29 cellular contexts compared by ENCODE assay signal in genomic region chr20:62597416-62598115, GRCh38. TPM values are rescaled to one million over a fixed set of nuclear protein-coding genes. Genes with fewer than 3 reads are reported as not detected.
"Had no signal": no experiment of that assay in that cellular context is flagged by ENCODE, and none has a peak within 500 bp of the region (broad histone marks: within the 10 kb centered on the region; RNA-seq: fewer than 3 reads in every experiment).

No MANE protein-coding gene starts in this region.

- H3K4me1 ChIP-seq: tibial artery had no signal

- H3K27me3 ChIP-seq: ovary had no signal

- ATAC-seq: stimulated activated naive B cell treated with anti-CD40 and anti-IgM and Interleukin-4, amounts not matched to agents 10 μg/mL and 1 μg/mL and 100 μg/mL, for 72 hours; T-helper 17 cell had no signal

- H3K36me3 Mint-ChIP-seq: activated CD4-positive, alpha-beta memory T cell treated with anti-CD3 and anti-CD28 coated beads for 36 hours; activated naive CD8-positive, alpha-beta T cell treated with anti-CD3 and anti-CD28 coated beads for 36 hours; naive B cell; stimulated activated naive B cell treated with anti-CD40 and anti-IgM and Interleukin-4, amounts not matched to agents 10 μg/mL and 1 μg/mL and 100 μg/mL, for 72 hours had no signal

- H3K9me3 ChIP-seq: ovary, sigmoid colon, suprapubic skin, tibial artery had no signal

- H3K27ac Mint-ChIP-seq: activated CD4-positive, alpha-beta memory T cell treated with anti-CD3 and anti-CD28 coated beads for 36 hours; activated CD4-positive, alpha-beta T cell treated with anti-CD3 and anti-CD28 coated beads, Interleukin-2, amount 10 ng/mL, durations not matched to agents 24 days and 14 days; activated naive CD4-positive, alpha-beta T cell treated with anti-CD3 and anti-CD28 coated beads for 36 hours; activated naive CD8-positive, alpha-beta T cell treated with anti-CD3 and anti-CD28 coated beads for 36 hours; activated T-helper 1 cell treated with anti-CD3 and anti-CD28 coated beads, Interleukin-12 subunit alpha, Interleukin-12 subunit beta, Interleukin-2, Interleukin-4 antibody, amounts not matched to agents 30 ng/mL and 10 ng/mL and 1 ng/mL, durations not matched to agents 14 hours and 24 hours and 36 hours; nephron progenitor cell; progenitor cell of endocrine pancreas; stimulated activated naive B cell treated with anti-CD40 and anti-IgM and Interleukin-4, amounts not matched to agents 10 μg/mL and 1 μg/mL and 100 μg/mL, for 72 hours; T-helper 17 cell had no signal

- H3K27ac ChIP-seq: ovary, sigmoid colon, suprapubic skin, tibial artery, WERI-Rb-1 had no signal

- FAIRE-seq: endothelial cell of umbilical vein, islet of Langerhans, urothelium cell line had no signal

- DNase-seq: activated CD4-positive, alpha-beta memory T cell treated with anti-CD3 and anti-CD28 coated beads for 36 hours; activated CD4-positive, alpha-beta T cell treated with anti-CD3 and anti-CD28 coated beads, Interleukin-2, amount 10 ng/mL, durations not matched to agents 24 days and 14 days; activated CD4-positive, CD25-positive, alpha-beta regulatory T cell treated with anti-CD3 and anti-CD28 coated beads, Interleukin-2, amount 50 U/mL, for 72 hours; activated CD8-positive, alpha-beta memory T cell treated with anti-CD3 and anti-CD28 coated beads, Interleukin-2, amount 50 U/mL, for 4 hours; activated effector memory CD4-positive, alpha-beta T cell treated with anti-CD3 and anti-CD28 coated beads, Interleukin-2, amount 50 U/mL, for 16 hours; activated naive CD4-positive, alpha-beta T cell treated with anti-CD3 and anti-CD28 coated beads for 36 hours; activated naive CD8-positive, alpha-beta T cell treated with anti-CD3 and anti-CD28 coated beads for 36 hours; activated T-cell treated with anti-CD3 and anti-CD28 coated beads, Interleukin-2, amount 50 U/mL, for 1 hour; amniotic stem cell; central memory CD4-positive, alpha-beta T cell; mammary epithelial cell; naive B cell; nephron progenitor cell; ovary; sigmoid colon; stimulated activated CD4-positive, alpha-beta T cell treated with anti-CD3 and anti-CD28 coated beads, Interleukin-15, amount 100 ng/mL, for 24 hours; stimulated activated CD4-positive, alpha-beta T cell treated with anti-CD3 and anti-CD28 coated beads, Interleukin-2, amount 100 ng/mL, for 24 hours; stimulated activated naive B cell treated with anti-CD40 and anti-IgM and Interleukin-4, amounts not matched to agents 10 μg/mL and 1 μg/mL and 100 μg/mL, for 72 hours; T-helper 17 cell; T1000; tibial artery; WERI-Rb-1 had no signal

- H3K36me3 ChIP-seq: ovary, sigmoid colon, suprapubic skin, tibial artery, WERI-Rb-1 had no signal

- H3K9me3 Mint-ChIP-seq: activated CD4-positive, alpha-beta memory T cell treated with anti-CD3 and anti-CD28 coated beads for 36 hours; activated CD4-positive, alpha-beta T cell treated with anti-CD3 and anti-CD28 coated beads, Interleukin-2, amount 10 ng/mL, durations not matched to agents 24 days and 14 days; activated naive CD4-positive, alpha-beta T cell treated with anti-CD3 and anti-CD28 coated beads for 36 hours; activated naive CD8-positive, alpha-beta T cell treated with anti-CD3 and anti-CD28 coated beads for 36 hours; activated T-helper 1 cell treated with anti-CD3 and anti-CD28 coated beads, Interleukin-12 subunit alpha, Interleukin-12 subunit beta, Interleukin-2, Interleukin-4 antibody, amounts not matched to agents 30 ng/mL and 10 ng/mL and 1 ng/mL, durations not matched to agents 14 hours and 24 hours and 36 hours; nephron progenitor cell; stimulated activated naive B cell treated with anti-CD40 and anti-IgM and Interleukin-4, amounts not matched to agents 10 μg/mL and 1 μg/mL and 100 μg/mL, for 72 hours had no signal

- H3K4me1 Mint-ChIP-seq: nephron progenitor cell had no signal

- H3K4me3 Mint-ChIP-seq: activated CD4-positive, alpha-beta memory T cell treated with anti-CD3 and anti-CD28 coated beads for 36 hours; activated CD4-positive, alpha-beta T cell treated with anti-CD3 and anti-CD28 coated beads, Interleukin-2, amount 10 ng/mL, durations not matched to agents 24 days and 14 days; activated naive CD4-positive, alpha-beta T cell treated with anti-CD3 and anti-CD28 coated beads for 36 hours; activated naive CD8-positive, alpha-beta T cell treated with anti-CD3 and anti-CD28 coated beads for 36 hours; activated T-helper 1 cell treated with anti-CD3 and anti-CD28 coated beads, Interleukin-12 subunit alpha, Interleukin-12 subunit beta, Interleukin-2, Interleukin-4 antibody, amounts not matched to agents 30 ng/mL and 10 ng/mL and 1 ng/mL, durations not matched to agents 14 hours and 24 hours and 36 hours; nephron progenitor cell; stimulated activated naive B cell treated with anti-CD40 and anti-IgM and Interleukin-4, amounts not matched to agents 10 μg/mL and 1 μg/mL and 100 μg/mL, for 72 hours; T-helper 17 cell had no signal

- H3K4me3 ChIP-seq: ovary, sigmoid colon, suprapubic skin, tibial artery had no signal

RNA-seq across cellular contexts. Expression of gene SLCO4A1, which starts 44.7 kb away (rescaled TPM):
- polyA plus RNA-seq: fibroblast of lung had no signal
